Comparison of ENCODE assay signal across 8 cellular contexts in the genomic region with DNA sequence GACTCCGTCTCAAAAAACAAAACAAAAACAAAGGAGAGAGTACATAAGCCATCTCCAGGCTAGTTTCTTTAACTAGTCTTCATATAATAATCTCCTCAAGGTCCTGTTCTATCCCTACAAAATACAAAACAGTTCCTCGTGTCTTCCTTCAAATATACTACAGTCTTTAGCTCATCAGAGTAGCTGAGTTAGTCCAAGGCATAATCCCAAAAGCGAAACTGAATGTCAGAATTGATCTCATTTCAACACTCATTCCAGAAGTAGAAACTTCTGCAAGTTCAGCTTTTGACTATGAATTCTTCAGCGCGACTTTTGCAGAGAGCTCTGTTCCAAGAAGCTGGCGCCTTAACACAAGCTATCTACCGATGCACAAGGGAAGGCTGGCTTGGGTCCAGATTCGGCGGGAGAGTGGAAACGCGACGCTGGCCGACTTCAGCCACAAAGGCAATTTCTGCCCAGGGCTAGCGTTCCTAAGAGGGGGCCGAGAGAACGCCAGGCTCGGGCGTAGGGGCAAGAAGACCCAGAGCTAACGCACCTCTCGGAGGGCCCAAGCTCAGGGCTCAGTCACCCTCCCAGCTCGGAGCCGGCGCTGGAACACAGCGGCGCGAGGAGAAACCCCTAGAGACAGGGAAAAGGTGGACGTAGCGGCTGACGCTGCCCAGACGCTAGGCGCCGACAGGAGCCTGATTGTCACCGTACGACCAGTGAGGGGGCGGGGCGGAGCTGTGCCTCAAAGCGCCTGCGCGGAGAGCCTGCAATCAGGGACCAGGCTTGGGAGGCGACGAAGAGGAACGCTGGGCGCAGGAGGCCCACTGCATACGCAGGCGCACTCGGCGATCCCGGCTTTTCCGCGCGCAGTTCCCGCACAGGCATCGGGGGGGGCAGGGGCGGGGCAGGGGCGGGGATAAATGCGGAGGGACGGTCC. TPM values are rescaled to one million over a fixed set of nuclear protein-coding genes. Genes with fewer than 3 reads are reported as not detected.
DNase-seq lines count a peak whose midpoint lies in the region; ATAC-seq, FAIRE-seq and TF ChIP-seq lines count a peak whose summit lies in the region.

No MANE protein-coding gene starts in this region.

- WGBS in adipose tissue, 3 donors = 0% methylated on average over 53 to 57 of the region's 57 CpGs
- 0 to 2% (median 0%) methylated on average over 25 to 57 of the region's 57 CpGs for WGBS in heart left ventricle, 4 donors

- peak overlapping the region; percentile 94 for H3K27ac ChIP-seq in adipose tissue (ENCODE audit: low read depth, low read length)
- peak overlapping the region; percentile 90 to 99 (median 98) for H3K27ac ChIP-seq in heart left ventricle

- H3K36me3 Mint-ChIP-seq in type B pancreatic cell = peaks cover 14% of the 10 kb centered on the region

- H3K4me3 Mint-ChIP-seq in type B pancreatic cell = peak overlapping the region; percentile 97

- no peaks in the 10 kb centered on the region for H3K36me3 ChIP-seq in heart left ventricle

- peak; percentile 75 for TF ChIP-seq POLR2A in GM12891 (IDR thresholded peaks at IDR 0.05; ENCODE audit: low read depth, low read length)
- peak in 1 of 2 donors; percentile 94 for TF ChIP-seq POLR2A in heart left ventricle (IDR thresholded peaks at IDR 0.05)

- no peaks in the 10 kb centered on the region for H3K9me3 ChIP-seq in heart left ventricle

- peak overlapping the region; percentile 99 for H3K27ac Mint-ChIP-seq in type B pancreatic cell

- TF ChIP-seq CTCF in heart left ventricle (IDR thresholded peaks at IDR 0.05) (peak in 1 of 12 donors; percentile 16), type B pancreatic cell (conservative IDR thresholded peaks at IDR 0.05) (peak; percentile 17)

- DNase-seq in GM12891 (ENCODE audit: insufficient read length, low spot score) (peak; percentile 79), NCI-H1417 treated with DMSO at 0.1 percent for 48 hours (lab: John Stamatoyannopoulos, UW) (peak; percentile 94), SW 1271 (lab: John Stamatoyannopoulos, UW) (peak; percentile 95 to 99), heart left ventricle (peak; percentile 99 to 100 (median 100)), pons (ENCODE audit: low spot score) (peak; percentile 98), type B pancreatic cell (ENCODE audit: extremely low spot score, unreplicated experiment) (peak; percentile 99)

- peaks cover 38% of the 10 kb centered on the region for H3K4me1 Mint-ChIP-seq in type B pancreatic cell (ENCODE audit: unreplicated experiment)

- intact Hi-C loops in heart left ventricle (cut with DNase I) = loop anchor here in 4 of 10 donors (1.0 to 10.0 kb wide), 4 partner anchors 46 to 485 kb away; partner anchors contain the start of genes PTBP3 (in 3 of the 4) and UGCG (in 1 of the 4)

- peak; percentile 88 for FAIRE-seq in GM12891 (lab: Jason Lieb, UNC)

- peaks cover 9% of the 10 kb centered on the region for H3K9me3 Mint-ChIP-seq in type B pancreatic cell

- no peaks in the 10 kb centered on the region for H3K27me3 Mint-ChIP-seq in type B pancreatic cell

- H3K27me3 ChIP-seq in heart left ventricle = no peaks in the 10 kb centered on the region

- peaks cover 0 to 60% (median 40%) of the 10 kb centered on the region in 12 donors for H3K4me1 ChIP-seq in heart left ventricle

- peak overlapping the region; percentile 61 to 99 (median 82) for H3K4me3 ChIP-seq in heart left ventricle

- peak; percentile 90 for ATAC-seq in HG02798 (IDR thresholded peaks at IDR 0.05; ENCODE audit: poor library complexity, unreplicated experiment)
- peak; percentile 96 to 98 (median 98) for ATAC-seq in heart left ventricle

TF ChIP-seq in GM12891, 5 proteins besides CTCF, POLR2A, EP300 and RAD21:
- TF ChIP-seq TAF1 (IDR thresholded peaks at IDR 0.05; ENCODE audit: low read depth, low read length) (0 out of 2 replicates have a peak, but pooled peaks have one; percentile 56), SPI1 (IDR thresholded peaks at IDR 0.05; ENCODE audit: low read depth, low read length) (no peak), POLR2AphosphoS5 (IDR thresholded peaks at IDR 0.05; ENCODE audit: low read depth, low read length) (peak; percentile 70)

RNA-seq across cellular contexts. Expression of gene HSDL2, which starts 0.5 kb away (rescaled TPM):
- 24.5 TPM for polyA plus RNA-seq in GM12891 (2012; ENCODE audit: low read depth, missing spikeins)
- polyA plus RNA-seq in adipose tissue (10 to 100 TPM; 16.7 to 63.0 (median 40.2) TPM), heart left ventricle (100 to 1,000 TPM in 1 of 2 donors, 10 to 100 TPM in 1; 54.0 to 146 TPM)
- total RNA-seq in heart left ventricle (100 to 1,000 TPM; 112 to 241 (median 181) TPM), type B pancreatic cell (ENCODE audit: low replicate concordance) (37.5 and 38.6 TPM in 2 replicates)

RNA-seq across cellular contexts. Expression of gene PTBP3, which starts 46.0 kb away (rescaled TPM):
- polyA plus RNA-seq in GM12891 (2012; ENCODE audit: low read depth, missing spikeins) = 20.1 TPM
- polyA plus RNA-seq in adipose tissue (10 to 100 TPM in 2 of 3 donors, 1 to 10 TPM in 1; 7.2 to 15.1 (median 11.3) TPM), heart left ventricle (1 to 10 TPM; 2.8 to 6.7 TPM)
- total RNA-seq in heart left ventricle (10 to 100 TPM in 7 of 9 donors, 1 to 10 TPM in 2; 9.8 to 49.0 (median 17.7) TPM), type B pancreatic cell (ENCODE audit: low replicate concordance) (78.6 and 174 TPM in 2 replicates)

Comparison
In these comparisons a context has a peak if more than half of its experiments do, and no peak if none do; other contexts are left out.
1. Peak in every context shown above with its lines: DNase-seq, ATAC-seq, H3K4me3 ChIP-seq and H3K27ac ChIP-seq.